21 cellular contexts compared by ENCODE assay signal in the genomic region with DNA sequence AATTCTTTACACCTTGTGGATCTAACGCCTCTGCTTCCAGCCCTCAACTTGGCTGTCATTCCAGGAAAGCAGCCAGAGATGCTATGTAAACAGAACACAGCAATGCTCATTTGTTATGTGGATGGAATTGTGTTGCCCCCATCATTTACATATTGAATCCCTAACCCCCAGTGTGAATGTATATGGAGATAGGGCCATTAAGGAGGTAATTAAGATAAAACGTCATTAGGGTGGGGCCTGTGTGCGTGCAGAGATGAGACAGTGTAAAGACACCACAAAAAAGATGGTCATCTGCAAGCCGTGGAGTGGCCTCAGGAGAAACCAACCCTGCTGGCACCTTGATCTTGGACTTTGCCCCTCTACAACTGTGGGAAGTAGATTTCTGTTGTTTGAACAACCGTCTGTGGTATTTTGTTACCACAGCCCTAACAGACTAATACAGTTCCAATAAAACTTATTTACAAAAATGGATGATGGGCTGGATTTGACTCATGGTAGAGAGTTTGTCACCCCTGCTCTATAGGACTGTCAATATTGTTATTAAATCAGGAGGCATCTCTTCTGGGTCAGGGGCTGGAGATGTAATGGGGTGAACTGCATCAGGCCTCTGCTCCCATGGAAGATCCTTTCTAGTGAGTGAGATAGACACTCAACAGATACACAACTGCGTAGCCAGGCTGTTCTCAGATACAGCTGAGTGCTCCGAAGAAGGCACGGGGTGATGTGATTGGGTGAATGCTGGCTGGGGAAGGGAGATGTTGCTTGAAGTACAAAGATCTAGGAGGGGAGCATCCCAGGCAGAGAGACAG.
DNase-seq lines count a peak whose midpoint lies in the region; ATAC-seq, FAIRE-seq and TF ChIP-seq lines count a peak whose summit lies in the region.
"Had no signal": no experiment of that assay in that cellular context is flagged by ENCODE, and none has a peak within 500 bp of the region (broad histone marks: within the 10 kb centered on the region; RNA-seq: fewer than 3 reads in every experiment).

No MANE protein-coding gene starts in this region.

- H3K9me3 ChIP-seq in pancreas, result no peaks in the 10 kb centered on the region
- H3K9me3 ChIP-seq: breast epithelium had no signal

- H3K27me3 ChIP-seq in pancreas, result no peaks in the 10 kb centered on the region
- H3K27me3 ChIP-seq: breast epithelium had no signal

- intact Hi-C loops in pancreas (cut with DNase I), result no loop called here
- intact Hi-C loops in cardiac septum (cut with DNase I), result loop anchor here (10.0 kb wide), 1 partner anchor 59 kb away; no protein-coding TSS in a partner anchor

- H3K4me3 Mint-ChIP-seq in IgD-negative memory B cell, result peak overlapping the region in 1 of 4 donors; percentile 38
- peak overlapping the region; percentile 41 for H3K4me3 Mint-ChIP-seq in activated T-helper 17 cell treated with anti-CD3 and anti-CD28 coated beads, Interleukin-2, amount 50 U/mL, for 72 hours
- H3K4me3 Mint-ChIP-seq: activated CD4-positive, alpha-beta memory T cell treated with anti-CD3 and anti-CD28 coated beads, Interleukin-2, amount 10 ng/mL, durations not matched to agents 7 days and 5 days; nephron progenitor cell had no signal

- H3K4me1 ChIP-seq in pancreas, result peaks cover 0 to 15% (median 13%) of the 10 kb centered on the region in 3 donors
- H3K4me1 ChIP-seq: breast epithelium had no signal

- no peak for TF ChIP-seq CTCF in pancreas (IDR thresholded peaks at IDR 0.05)

- H3K4me3 ChIP-seq in pancreas, result no peak overlapping the region
- H3K4me3 ChIP-seq: breast epithelium had no signal

- H3K9me3 Mint-ChIP-seq in IgD-negative memory B cell, result peaks cover 0 to 2% (median 0%) of the 10 kb centered on the region in 3 donors
- H3K9me3 Mint-ChIP-seq in activated T-helper 17 cell treated with anti-CD3 and anti-CD28 coated beads, Interleukin-2, amount 50 U/mL, for 72 hours, result no peaks in the 10 kb centered on the region
- H3K9me3 Mint-ChIP-seq: nephron progenitor cell had no signal

- no peaks in the 10 kb centered on the region for H3K36me3 ChIP-seq in pancreas
- H3K36me3 ChIP-seq: breast epithelium had no signal

- WGBS in pancreas, 2 donors, result 43 to 47% methylated on average over 8 of the region's 8 CpGs

- DNase-seq in NCI-H446 treated with DMSO at 0.1 percent for 48 hours (lab: John Stamatoyannopoulos, UW) (peak; percentile 21), NCI-H446 (lab: John Stamatoyannopoulos, UW) (no peak), pancreas (peak in 3 of 6 donors; percentile 23 to 38 (median 29)), NCI-H774 (lab: John Stamatoyannopoulos, UW) (no peak), epidermal melanocyte (ENCODE audit: insufficient read length, low spot score) (no peak), cardiac septum (ENCODE audit: low spot score) (no peak)
- DNase-seq: activated CD4-positive, alpha-beta memory T cell treated with anti-CD3 and anti-CD28 coated beads, Interleukin-2, amount 10 ng/mL, durations not matched to agents 7 days and 5 days; activated gamma-delta T cell treated with Interleukin-2 at 50 U/mL for 16 hours; CD8-positive, alpha-beta memory T cell; GF-D8; GOT3; NCI-H82; nephron progenitor cell; stimulated activated CD4-positive, alpha-beta T cell treated with anti-CD3 and anti-CD28 coated beads, Interleukin-4, amount 100 ng/mL, for 1 hour had no signal

- H3K27ac Mint-ChIP-seq in IgD-negative memory B cell, result peak overlapping the region; percentile 37 to 86 (median 73)
- H3K27ac Mint-ChIP-seq in activated T-helper 17 cell treated with anti-CD3 and anti-CD28 coated beads, Interleukin-2, amount 50 U/mL, for 72 hours, result peak overlapping the region; percentile 93
- H3K27ac Mint-ChIP-seq: activated CD4-positive, alpha-beta memory T cell treated with anti-CD3 and anti-CD28 coated beads, Interleukin-2, amount 10 ng/mL, durations not matched to agents 7 days and 5 days had no signal

- H3K36me3 Mint-ChIP-seq in IgD-negative memory B cell, result peaks cover 7% of the 10 kb centered on the region
- H3K36me3 Mint-ChIP-seq in activated T-helper 17 cell treated with anti-CD3 and anti-CD28 coated beads, Interleukin-2, amount 50 U/mL, for 72 hours (ENCODE audit: low read depth), result no peaks in the 10 kb centered on the region

- FAIRE-seq in pancreas (lab: Jason Lieb, UNC), result no peak
- FAIRE-seq: A204.1, GM18507, TTC549 had no signal

- peak overlapping the region in 2 of 4 donors; percentile 1 to 31 for H3K27ac ChIP-seq in pancreas
- H3K27ac ChIP-seq: breast epithelium, KMS-11 had no signal

- H3K27me3 Mint-ChIP-seq in IgD-negative memory B cell, result no peaks in the 10 kb centered on the region
- no peaks in the 10 kb centered on the region for H3K27me3 Mint-ChIP-seq in activated T-helper 17 cell treated with anti-CD3 and anti-CD28 coated beads, Interleukin-2, amount 50 U/mL, for 72 hours
- H3K27me3 Mint-ChIP-seq: activated CD4-positive, alpha-beta memory T cell treated with anti-CD3 and anti-CD28 coated beads, Interleukin-2, amount 10 ng/mL, durations not matched to agents 7 days and 5 days; CD8-positive, alpha-beta memory T cell had no signal

- peaks cover 21 to 40% (median 30%) of the 10 kb centered on the region in 3 donors for H3K4me1 Mint-ChIP-seq in IgD-negative memory B cell
- peaks cover 14% of the 10 kb centered on the region for H3K4me1 Mint-ChIP-seq in activated T-helper 17 cell treated with anti-CD3 and anti-CD28 coated beads, Interleukin-2, amount 50 U/mL, for 72 hours
- H3K4me1 Mint-ChIP-seq: activated CD4-positive, alpha-beta memory T cell treated with anti-CD3 and anti-CD28 coated beads, Interleukin-2, amount 10 ng/mL, durations not matched to agents 7 days and 5 days had no signal

- ATAC-seq in activated T-helper 17 cell treated with anti-CD3 and anti-CD28 coated beads, Interleukin-2, amount 50 U/mL, for 72 hours (replicated peaks), result no peak
- ATAC-seq in pancreas, result peak; percentile 86 to 93 (median 90)
